In genomic region chr17:7266784-7267183, GRCh38 we compare ENCODE assay signal across 21 cellular contexts. TPM values are rescaled to one million over a fixed set of nuclear protein-coding genes. Genes with fewer than 3 reads are reported as not detected.
DNase-seq lines count a peak whose midpoint lies in the region; ATAC-seq and TF ChIP-seq lines count a peak whose summit lies in the region.
"Had no signal": no experiment of that assay in that cellular context is flagged by ENCODE, and none has a peak within 500 bp of the region (broad histone marks: within the 10 kb centered on the region; RNA-seq: fewer than 3 reads in every experiment).

No MANE protein-coding gene starts in this region.

- H3K36me3 ChIP-seq in transverse colon (no peaks in the 10 kb centered on the region), gastrocnemius medialis (no peaks in the 10 kb centered on the region)
- H3K36me3 ChIP-seq: heart right ventricle, left lung, thoracic aorta had no signal

- H3K27ac ChIP-seq in transverse colon (peak overlapping the region; percentile 80 to 82 (median 82)), gastrocnemius medialis (no peak overlapping the region)
- H3K27ac ChIP-seq: heart right ventricle, left lung, thoracic aorta had no signal

- TF ChIP-seq POLR2A in transverse colon (IDR thresholded peaks at IDR 0.05) (no peak), gastrocnemius medialis (IDR thresholded peaks at IDR 0.05) (no peak)

- H3K4me1 ChIP-seq in transverse colon = peaks cover 0 to 59% (median 26%) of the 10 kb centered on the region in 4 donors
- no peaks in the 10 kb centered on the region for H3K4me1 ChIP-seq in gastrocnemius medialis

- 34 to 38% methylated on average over 1 of the region's 1 CpG for WGBS in transverse colon (ENCODE audit: low coverage in 1 of 2), 2 donors

- in situ Hi-C loops in transverse colon (cut with MboI; ENCODE audit: low pct_ligation_motif_present in 1 of 4, low pct_unique_long_range_greater_than_20kb in 1 of 4, low sequenced_read_pairs in 3 of 4) = no loop called here
- in situ Hi-C loops in gastrocnemius medialis (cut with MboI; ENCODE audit: low sequenced_read_pairs in 4 of 4) = no loop called here

- peak; percentile 76 for DNase-seq in ELR (ENCODE audit: low read depth)
- peak; percentile 18 for DNase-seq in OCI-M1 (lab: John Stamatoyannopoulos, UW)
- DNase-seq in fibroblast of mammary gland (ENCODE audit: low read depth) = peak; percentile 33
- DNase-seq in transverse colon = no peak
- no peak for DNase-seq in NCI-H2227 treated with DMSO at 0.1 percent for 48 hours (lab: John Stamatoyannopoulos, UW)
- no peak for DNase-seq in hepatic stellate cell (ENCODE audit: low spot score)
- no peak for DNase-seq in gastrocnemius medialis
- DNase-seq: activated CD4-positive, alpha-beta T cell treated with anti-CD3 and anti-CD28 coated beads, Interleukin-2, amount 50 U/mL, for 48 hours; activated naive CD8-positive, alpha-beta T cell treated with anti-CD3 and anti-CD28 coated beads for 36 hours; DMS79; H7; heart right ventricle; KG1; left lung; mesendoderm; naive thymus-derived CD8-positive, alpha-beta T cell; NCI-H69; stimulated activated CD4-positive, alpha-beta T cell treated with anti-CD3 and anti-CD28 coated beads, Interleukin-12 subunit alpha, Interleukin-12 subunit beta, amount 100 ng/mL, for 4 hours; stimulated activated CD4-positive, alpha-beta T cell treated with anti-CD3 and anti-CD28 coated beads, Interleukin-4, amount 100 ng/mL, for 4 hours; stimulated activated naive CD4-positive, alpha-beta T cell had no signal

- TF ChIP-seq CTCF in fibroblast of mammary gland (conservative IDR thresholded peaks at IDR 0.05; ENCODE audit: control insufficient read depth, insufficient read depth, low read depth, low read length) (no peak), transverse colon (IDR thresholded peaks at IDR 0.05) (no peak), gastrocnemius medialis (IDR thresholded peaks at IDR 0.05 in 4 of 5, conservative IDR thresholded peaks at IDR 0.05 in 1 of 5) (no peak)

- H3K9me3 ChIP-seq in transverse colon = no peaks in the 10 kb centered on the region
- no peaks in the 10 kb centered on the region for H3K9me3 ChIP-seq in gastrocnemius medialis
- H3K9me3 ChIP-seq: heart right ventricle, left lung, thoracic aorta had no signal

- H3K4me3 ChIP-seq in fibroblast of mammary gland (ENCODE audit: control insufficient read depth, low read depth, low read length) (no peak overlapping the region), transverse colon (no peak overlapping the region), gastrocnemius medialis (no peak overlapping the region)
- H3K4me3 ChIP-seq: heart right ventricle, left lung, thoracic aorta had no signal

- H3K27me3 ChIP-seq in transverse colon (peaks cover 30% of the 10 kb centered on the region), gastrocnemius medialis (peaks cover 29 to 40% (median 30%) of the 10 kb centered on the region in 3 donors)

- no peak for TF ChIP-seq EP300 in transverse colon (IDR thresholded peaks at IDR 0.05; ENCODE audit: low read depth)

- ATAC-seq in gastrocnemius medialis = no peak
- ATAC-seq: heart right ventricle; left lung; naive thymus-derived CD8-positive, alpha-beta T cell had no signal

- intact Hi-C loops in transverse colon (cut with DNase I; ENCODE audit: low total_unique reads) (no loop called here), gastrocnemius medialis (cut with DNase I; ENCODE audit: low total_unique reads) (no loop called here)

RNA-seq across cellular contexts. Expression of gene CLDN7, which starts 4.5 kb away (rescaled TPM):
- total RNA-seq in transverse colon (1,000 to 10,000 TPM in 1 of 4 donors, 100 to 1,000 TPM in 3; 571 to 1,162 (median 940) TPM), gastrocnemius medialis (1 to 10 TPM in 1 of 4 donors, under 1 TPM in 1, not detected in 2; 0.46 to 5.1 TPM)

RNA-seq across cellular contexts. Expression of gene SLC2A4, which starts 14.7 kb away (rescaled TPM):
- 10 to 100 TPM in 3 of 4 donors, 1 to 10 TPM in 1; 9.7 to 35.5 (median 20.3) TPM for total RNA-seq in transverse colon
- 100 to 1,000 TPM; 148 to 310 (median 227) TPM for total RNA-seq in gastrocnemius medialis
- total RNA-seq: naive thymus-derived CD8-positive, alpha-beta T cell had no signal

RNA-seq across cellular contexts. Expression of gene ELP5, which starts 14.8 kb away (rescaled TPM):
- total RNA-seq in transverse colon (10 to 100 TPM in 3 of 4 donors, 1 to 10 TPM in 1; 4.9 to 36.2 (median 30.3) TPM), gastrocnemius medialis (10 to 100 TPM; 13.3 to 52.7 (median 26.7) TPM)

RNA-seq across cellular contexts. Expression of gene CTDNEP1, which starts 15.2 kb away (rescaled TPM):
- total RNA-seq in transverse colon = 100 to 1,000 TPM in 1 of 4 donors, 10 to 100 TPM in 3; 52.3 to 113 (median 60.4) TPM
- total RNA-seq in gastrocnemius medialis = 100 to 1,000 TPM in 3 of 4 donors, 10 to 100 TPM in 1; 71.5 to 150 (median 111) TPM

RNA-seq across cellular contexts. Expression of gene GABARAP, which starts 24.5 kb away (rescaled TPM):
- 100 to 1,000 TPM; 209 to 479 (median 394) TPM for total RNA-seq in transverse colon
- total RNA-seq in gastrocnemius medialis = 100 to 1,000 TPM; 207 to 626 (median 258) TPM

Comparison
In these comparisons a context has a peak if more than half of its experiments do, and no peak if none do; other contexts are left out.
1. DNase-seq: peak in ELR (single experiment), OCI-M1 (single experiment) and fibroblast of mammary gland (single experiment); none in transverse colon (single experiment), NCI-H2227 treated with DMSO at 0.1 percent for 48 hours (single experiment), hepatic stellate cell (single experiment) and gastrocnemius medialis (0 of 2).
2. H3K27ac ChIP-seq: peak in transverse colon (4 of 4); none in gastrocnemius medialis (0 of 4).
3. RNA of gene CLDN7, which starts 4.5 kb away (total RNA-seq): 571 to 1,162 TPM in transverse colon; 0.46 to 5.1 TPM in gastrocnemius medialis; every median in the first group is over 10 times any median in the second.
4. RNA of gene SLC2A4, which starts 14.7 kb away (total RNA-seq): 148 to 310 TPM in gastrocnemius medialis; 9.7 to 35.5 TPM in transverse colon; every median in the first group is over 4 times any median in the second.